28 cellular contexts compared by ENCODE assay signal in genomic region chr11:36953986-36954385, GRCh38.
DNase-seq lines count a peak whose midpoint lies in the region; TF ChIP-seq lines count a peak whose summit lies in the region.
"Had no signal": no experiment of that assay in that cellular context is flagged by ENCODE, and none has a peak within 500 bp of the region (broad histone marks: within the 10 kb centered on the region; RNA-seq: fewer than 3 reads in every experiment).

No MANE protein-coding gene starts in this region.

- no peak overlapping the region for H3K4me3 Mint-ChIP-seq in Calu3 (ENCODE audit: low read depth, unreplicated experiment)
- H3K4me3 Mint-ChIP-seq: activated naive CD8-positive, alpha-beta T cell treated with anti-CD3 and anti-CD28 coated beads, Interleukin-2, amount 50 U/mL, for 24 hours; activated T-cell treated with anti-CD3 and anti-CD28 coated beads, Interleukin-2, amount 50 U/mL, for 24 hours; T-helper 2 cell treated with Interferon-gamma antibody and Interleukin-4, amounts not matched to agents 5 μg/mL and 100 μg/mL, for 36 hours had no signal

- H3K36me3 ChIP-seq in H7 (replicated peaks; ENCODE audit: control insufficient read depth, insufficient read depth, low read length), result no peaks in the 10 kb centered on the region
- H3K36me3 ChIP-seq: colonic mucosa, heart left ventricle, prostate gland, thoracic aorta, uterus, WERI-Rb-1 had no signal

- no peaks in the 10 kb centered on the region for H3K9me3 Mint-ChIP-seq in Calu3 (ENCODE audit: low read depth, unreplicated experiment)

- in situ Hi-C loops in astrocyte of the cerebellum (cut with HindIII; ENCODE audit: low sequenced_read_pairs), result no loop called here

- no peaks in the 10 kb centered on the region for H3K36me3 Mint-ChIP-seq in Calu3 (ENCODE audit: insufficient read depth, unreplicated experiment)

- BruUV-seq in Calu3 (replicated peaks; lab: Mats Ljungman, UMichigan), result no TSS peak

- CTCF ChIA-PET in Calu3 (lab: Charles Lee), result no interaction called here

- no peaks in the 10 kb centered on the region for H3K4me1 Mint-ChIP-seq in Calu3 (ENCODE audit: low read depth, unreplicated experiment)
- H3K4me1 Mint-ChIP-seq: activated naive CD8-positive, alpha-beta T cell treated with anti-CD3 and anti-CD28 coated beads, Interleukin-2, amount 50 U/mL, for 24 hours had no signal

- no peaks in the 10 kb centered on the region for H3K27me3 ChIP-seq in H7 (ENCODE audit: control insufficient read depth, insufficient read depth, low read length)
- H3K27me3 ChIP-seq: colonic mucosa, heart left ventricle, uterus had no signal

- H3K27me3 Mint-ChIP-seq in Calu3 (ENCODE audit: unreplicated experiment), result no peaks in the 10 kb centered on the region
- H3K27me3 Mint-ChIP-seq: activated naive CD8-positive, alpha-beta T cell treated with anti-CD3 and anti-CD28 coated beads, Interleukin-2, amount 50 U/mL, for 24 hours; activated T-cell treated with anti-CD3 and anti-CD28 coated beads, Interleukin-2, amount 50 U/mL, for 24 hours had no signal

- DNase-seq in ELR (ENCODE audit: low read depth) (peak; percentile 10), M059J (ENCODE audit: low read depth) (peak; percentile 24), astrocyte of the cerebellum (ENCODE audit: low read depth) (peak; percentile 6), left kidney (ENCODE audit: low read depth, low spot score) (peak; percentile 56), AML-193 (lab: John Stamatoyannopoulos, UW) (no peak), H7 (no peak), Calu3 (no peak), NCI-H2196 treated with DMSO at 0.1 percent for 48 hours (lab: John Stamatoyannopoulos, UW; ENCODE audit: unreplicated experiment) (no peak)
- DNase-seq: activated CD4-positive, alpha-beta T cell treated with anti-CD3 and anti-CD28 coated beads for 48 hours; activated naive CD8-positive, alpha-beta T cell treated with anti-CD3 and anti-CD28 coated beads, Interleukin-2, amount 50 U/mL, for 24 hours; activated T-cell treated with anti-CD3 and anti-CD28 coated beads, Interleukin-2, amount 50 U/mL, for 24 hours; colonic mucosa; effector memory CD4-positive, alpha-beta T cell; erythroblast; heart left ventricle; mesendoderm; NCI-H1092; NCI-H187 treated with DMSO at 0.1 percent for 48 hours; NCI-H345; NCI-H774; nucleus accumbens; stimulated activated CD4-positive, alpha-beta T cell treated with anti-CD3 and anti-CD28 coated beads, Interleukin-15, amount 100 ng/mL, for 24 hours; stimulated activated naive CD8-positive, alpha-beta T cell treated with anti-CD3 and anti-CD28 coated beads, Interleukin-15, Interleukin-2, amounts not matched to agents 100 U/mL and 50 U/mL, for 24 hours; uterus; WERI-Rb-1 had no signal

- intact Hi-C loops in Calu3 (cut with micrococcal nuclease; ENCODE audit: unreplicated experiment), result no loop called here

- no peak overlapping the region for H3K27ac Mint-ChIP-seq in Calu3 (ENCODE audit: unreplicated experiment)
- H3K27ac Mint-ChIP-seq: activated naive CD8-positive, alpha-beta T cell treated with anti-CD3 and anti-CD28 coated beads, Interleukin-2, amount 50 U/mL, for 24 hours; activated T-cell treated with anti-CD3 and anti-CD28 coated beads, Interleukin-2, amount 50 U/mL, for 24 hours; T-helper 2 cell treated with Interferon-gamma antibody and Interleukin-4, amounts not matched to agents 5 μg/mL and 100 μg/mL, for 36 hours had no signal

- TF ChIP-seq CTCF in astrocyte of the cerebellum (IDR thresholded peaks at IDR 0.05; ENCODE audit: low read depth, low read length, missing control alignments) (no peak), Calu3 (IDR thresholded peaks at IDR 0.05; ENCODE audit: unreplicated experiment) (no peak)

- H3K4me3 ChIP-seq in astrocyte of the cerebellum (ENCODE audit: low read depth, low read length) (no peak overlapping the region), H7 (ENCODE audit: insufficient read depth, low read depth, low read length) (no peak overlapping the region)
- H3K4me3 ChIP-seq: colonic mucosa, heart left ventricle, prostate gland, thoracic aorta, uterus had no signal

Comparison
In these comparisons a context has a peak if more than half of its experiments do, and no peak if none do; other contexts are left out.
1. DNase-seq: peak in ELR (single experiment), M059J (single experiment), astrocyte of the cerebellum (single experiment) and left kidney (single experiment); none in AML-193 (0 of 2), H7 (single experiment), Calu3 (single experiment) and NCI-H2196 treated with DMSO at 0.1 percent for 48 hours (single experiment).